Comparison of ENCODE assay signal across 6 cellular contexts in the genomic region with DNA sequence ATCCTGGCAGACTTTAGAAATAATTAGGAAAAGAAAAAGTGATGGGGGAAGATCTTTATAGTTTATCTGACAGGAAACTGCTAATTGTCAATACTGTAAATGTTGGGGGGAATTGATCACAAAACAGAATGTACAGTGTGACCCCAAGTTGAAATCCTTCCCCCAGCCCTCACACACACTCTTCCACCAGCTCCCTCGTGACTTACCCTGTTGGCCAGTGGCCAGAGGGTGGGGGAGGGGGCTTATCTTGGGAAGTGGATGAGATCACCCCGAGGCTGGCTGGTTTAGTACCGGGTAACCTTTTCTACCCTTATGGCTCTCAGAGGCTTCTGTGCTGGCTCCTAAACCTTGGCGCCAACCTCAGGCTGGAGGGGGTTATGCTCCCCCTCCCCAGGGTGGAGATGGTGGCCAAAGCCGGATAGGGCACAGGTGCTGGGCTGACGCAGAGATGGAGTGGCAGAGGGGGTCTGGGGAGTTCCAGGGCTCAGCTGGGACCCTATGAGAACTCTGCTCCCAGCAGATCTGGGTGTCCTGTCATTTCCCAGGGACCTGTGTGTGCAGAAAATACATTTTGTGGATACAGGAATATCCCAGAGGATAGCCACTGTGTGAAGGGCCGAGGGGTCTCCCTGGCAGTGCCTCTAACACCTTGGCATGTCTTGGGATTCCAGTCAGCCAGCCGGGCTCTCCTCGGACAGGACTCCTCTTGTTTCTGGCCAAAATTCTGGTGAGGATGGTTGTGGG. TPM values are rescaled to one million over a fixed set of nuclear protein-coding genes. Genes with fewer than 3 reads are reported as not detected.
DNase-seq lines count a peak whose midpoint lies in the region; ATAC-seq and TF ChIP-seq lines count a peak whose summit lies in the region.

No MANE protein-coding gene starts in this region.

- POLR2A ChIA-PET in OCI-LY7 (lab: Charles Lee), result no interaction called here

- CTCF ChIA-PET in OCI-LY7 (lab: Charles Lee; ENCODE audit: unreplicated experiment), result no interaction called here

- no TSS peak for BruUV-seq in OCI-LY7 (replicated peaks; lab: Mats Ljungman, UMichigan)

- H3K36me3 ChIP-seq in mucosa of rectum (ENCODE audit: control insufficient read depth in 2 of 2, insufficient read depth in 2 of 2, low read length in 2 of 2) (no peaks in the 10 kb centered on the region), OCI-LY7 (ENCODE audit: insufficient read depth, low read length) (no peaks in the 10 kb centered on the region)

- H3K9me3 ChIP-seq in mucosa of rectum (ENCODE audit: control insufficient read depth in 2 of 2, low read length in 2 of 2) (no peaks in the 10 kb centered on the region), OCI-LY7 (ENCODE audit: low read length) (no peaks in the 10 kb centered on the region)

- ATAC-seq in HG03521 (IDR thresholded peaks at IDR 0.05; ENCODE audit: unreplicated experiment), result no peak

- intact Hi-C loops in OCI-LY7 (cut with micrococcal nuclease; ENCODE audit: unreplicated experiment), result loop anchor here (5.0 kb wide), 2 partner anchors 32 to 52 kb away; a partner anchor contains a TSS

- peak overlapping the region in 1 of 2 donors; percentile 78 for H3K9ac ChIP-seq in mucosa of rectum (ENCODE audit: low read depth in 1 of 2, low read length in 2 of 2)

- DNase-seq in H4 (ENCODE audit: low spot score), result peak; percentile 66
- peak; percentile 91 for DNase-seq in amniotic epithelial cell (ENCODE audit: low read depth)
- no peak for DNase-seq in OCI-LY7 (ENCODE audit: low spot score)
- DNase-seq in stimulated activated CD4-positive, alpha-beta T cell treated with anti-CD3 and anti-CD28 coated beads, Interleukin-4, amount 100 ng/mL, for 1 hour, result no peak

- TF ChIP-seq CTCF in OCI-LY7 (conservative IDR thresholded peaks at IDR 0.05; ENCODE audit: low read length), result no peak

- H3K27ac ChIP-seq in mucosa of rectum (ENCODE audit: low read depth in 2 of 2, low read length in 2 of 2) (peak overlapping the region; percentile 69 to 75), OCI-LY7 (ENCODE audit: low read depth, low read length, poor library complexity, severe bottlenecking) (no peak overlapping the region)

- no peak overlapping the region for H2AFZ ChIP-seq in OCI-LY7 (ENCODE audit: low read length)

- H3K4me1 ChIP-seq in mucosa of rectum (ENCODE audit: control insufficient read depth in 2 of 2, insufficient read depth in 2 of 2, low read length in 2 of 2) (peaks cover 40 to 48% of the 10 kb centered on the region in 2 donors), OCI-LY7 (ENCODE audit: insufficient read depth, low read length, poor library complexity, severe bottlenecking) (no peaks in the 10 kb centered on the region)

- H3K4me3 ChIP-seq in mucosa of rectum (ENCODE audit: low read length in 2 of 2), result peak overlapping the region in 1 of 2 donors; percentile 11
- H3K4me3 ChIP-seq in OCI-LY7 (ENCODE audit: low read depth, low read length, poor library complexity, severe bottlenecking), result no peak overlapping the region

- no peaks in the 10 kb centered on the region for H3K27me3 ChIP-seq in mucosa of rectum (ENCODE audit: control insufficient read depth in 2 of 2, insufficient read depth in 2 of 2, low read length in 2 of 2)

- H3K9me2 ChIP-seq in OCI-LY7 (ENCODE audit: insufficient read depth, low read length), result no peaks in the 10 kb centered on the region

- H3K4me2 ChIP-seq in OCI-LY7 (ENCODE audit: low read length), result no peak overlapping the region

- H3K79me2 ChIP-seq in OCI-LY7 (ENCODE audit: insufficient read depth, low read depth, low read length), result no peaks in the 10 kb centered on the region

- no peaks in the 10 kb centered on the region for H4K20me1 ChIP-seq in OCI-LY7 (ENCODE audit: insufficient read depth, low read length)

RNA-seq across cellular contexts. Expression of a gene that starts 18.6 kb away (rescaled TPM):
- not detected in 2 replicates for total RNA-seq in H4 (2014; rRNA removed; shearing (Covaris generic))
- total RNA-seq in OCI-LY7 (2014; rRNA removed; shearing (Covaris generic)), result not detected in 2 replicates
- total RNA-seq in OCI-LY7 (2022), result not detected in 2 replicates

RNA-seq across cellular contexts. Expression of a gene that starts 19.8 kb away (rescaled TPM):
- total RNA-seq in H4 (2014; rRNA removed; shearing (Covaris generic)), result 9.8 and 20.3 TPM in 2 replicates
- total RNA-seq in OCI-LY7 (2014; rRNA removed; shearing (Covaris generic)), result 11.1 and 13.8 TPM in 2 replicates
- 25.7 and 29.2 TPM in 2 replicates for total RNA-seq in OCI-LY7 (2022)

RNA-seq across cellular contexts. Expression of a gene that starts 25.2 kb away (rescaled TPM):
- 0.12 TPM in 1 of 2 replicates, not detected in the other for total RNA-seq in H4 (2014; rRNA removed; shearing (Covaris generic))
- total RNA-seq in OCI-LY7 (2014; rRNA removed; shearing (Covaris generic)), result 0.09 TPM in 1 of 2 replicates, not detected in the other
- not detected in 2 replicates for total RNA-seq in OCI-LY7 (2022)

RNA-seq across cellular contexts. Expression of a gene that starts 34.1 kb away (rescaled TPM):
- total RNA-seq in H4 (2014; rRNA removed; shearing (Covaris generic)), result 207 and 213 TPM in 2 replicates
- total RNA-seq in OCI-LY7 (2014; rRNA removed; shearing (Covaris generic)), result 132 and 133 TPM in 2 replicates
- 76.4 and 78.3 TPM in 2 replicates for total RNA-seq in OCI-LY7 (2022)

RNA-seq across cellular contexts. Expression of a gene that starts 35.2 kb away (rescaled TPM):
- 13.8 and 15.6 TPM in 2 replicates for total RNA-seq in H4 (2014; rRNA removed; shearing (Covaris generic))
- 18.5 and 29.6 TPM in 2 replicates for total RNA-seq in OCI-LY7 (2014; rRNA removed; shearing (Covaris generic))
- total RNA-seq in OCI-LY7 (2022), result 27.6 and 30.7 TPM in 2 replicates

Comparison
In these comparisons a context has a peak if more than half of its experiments do, and no peak if none do; other contexts are left out.
1. DNase-seq: peak in H4 (single experiment) and amniotic epithelial cell (single experiment); none in OCI-LY7 (single experiment) and stimulated activated CD4-positive, alpha-beta T cell treated with anti-CD3 and anti-CD28 coated beads, Interleukin-4, amount 100 ng/mL, for 1 hour (single experiment).